Comparison of ENCODE assay signal across 13 cellular contexts in the genomic region with DNA sequence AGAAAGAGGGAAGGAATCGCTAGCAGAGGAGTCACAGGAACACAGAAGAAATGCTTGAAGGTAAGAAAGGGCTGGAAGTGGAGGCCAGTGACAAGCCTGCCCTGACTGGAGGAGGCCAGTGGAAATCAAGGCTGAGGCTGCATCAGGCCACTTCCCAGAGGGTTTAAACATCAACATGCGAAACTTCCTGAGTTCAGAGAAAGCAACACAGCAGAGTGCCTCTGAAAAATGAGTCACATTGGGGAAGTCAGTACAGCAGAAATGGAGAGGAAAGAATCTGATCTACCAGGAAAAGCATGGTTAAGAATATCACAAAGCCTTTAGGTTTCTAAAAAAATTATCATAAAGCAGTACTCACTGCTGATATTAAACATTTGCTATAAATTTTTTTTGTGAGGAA. TPM values are rescaled to one million over a fixed set of nuclear protein-coding genes. Genes with fewer than 3 reads are reported as not detected.
DNase-seq lines count a peak whose midpoint lies in the region; ATAC-seq, FAIRE-seq and TF ChIP-seq lines count a peak whose summit lies in the region.
"Had no signal": no experiment of that assay in that cellular context is flagged by ENCODE, and none has a peak within 500 bp of the region (broad histone marks: within the 10 kb centered on the region; RNA-seq: fewer than 3 reads in every experiment).

No MANE protein-coding gene starts in this region.

- FAIRE-seq in kidney (lab: Jason Lieb, UNC): no peak
- FAIRE-seq: GM12878, small intestine had no signal

- no peak overlapping the region for H3K27ac ChIP-seq in kidney (ENCODE audit: low read depth in 2 of 2, low read length in 2 of 2)

- intact Hi-C loops in activated CD4-positive, alpha-beta memory T cell treated with anti-CD3 and anti-CD28 coated beads for 36 hours (cut with micrococcal nuclease): no loop called here
- intact Hi-C loops in kidney (cut with DNase I): no loop called here

- no peaks in the 10 kb centered on the region for H3K27me3 Mint-ChIP-seq in activated naive CD4-positive, alpha-beta T cell treated with anti-CD3 and anti-CD28 coated beads, Interleukin-2, amount 10 ng/mL, durations not matched to agents 7 days and 5 days
- H3K27me3 Mint-ChIP-seq in activated CD4-positive, alpha-beta memory T cell treated with anti-CD3 and anti-CD28 coated beads for 36 hours: no peaks in the 10 kb centered on the region

- H3K4me3 Mint-ChIP-seq in activated naive CD4-positive, alpha-beta T cell treated with anti-CD3 and anti-CD28 coated beads, Interleukin-2, amount 10 ng/mL, durations not matched to agents 7 days and 5 days: no peak overlapping the region
- H3K4me3 Mint-ChIP-seq in activated CD4-positive, alpha-beta memory T cell treated with anti-CD3 and anti-CD28 coated beads for 36 hours: no peak overlapping the region

- peak; percentile 30 for ATAC-seq in stimulated activated naive CD8-positive, alpha-beta T cell treated with anti-CD3 and anti-CD28 coated beads, Interleukin-15, Interleukin-2, amounts not matched to agents 100 U/mL and 50 U/mL, for 24 hours
- ATAC-seq: GM12878 had no signal

- peak overlapping the region; percentile 88 for H3K27ac Mint-ChIP-seq in activated naive CD4-positive, alpha-beta T cell treated with anti-CD3 and anti-CD28 coated beads, Interleukin-2, amount 10 ng/mL, durations not matched to agents 7 days and 5 days
- H3K27ac Mint-ChIP-seq in activated CD4-positive, alpha-beta memory T cell treated with anti-CD3 and anti-CD28 coated beads for 36 hours: no peak overlapping the region

- H3K36me3 ChIP-seq in kidney (ENCODE audit: control insufficient read depth in 1 of 2, insufficient read depth in 2 of 2, low read length in 2 of 2): peaks cover 15 to 19% of the 10 kb centered on the region in 2 donors

- H3K9me3 ChIP-seq in kidney (ENCODE audit: control insufficient read depth in 1 of 2, low read length in 2 of 2): no peaks in the 10 kb centered on the region

- TF ChIP-seq CTCF in foreskin fibroblast (IDR thresholded peaks at IDR 0.05; ENCODE audit: low read depth, low read length) (no peak), kidney (IDR thresholded peaks at IDR 0.05; ENCODE audit: borderline replicate concordance, extremely low read depth, insufficient read depth) (no peak)

- DNase-seq in activated naive CD4-positive, alpha-beta T cell treated with anti-CD3 and anti-CD28 coated beads, Interleukin-2, amount 10 ng/mL, durations not matched to agents 7 days and 5 days: no peak
- no peak for DNase-seq in activated naive CD4-positive, alpha-beta T cell (lab: John Stamatoyannopoulos, UW)
- DNase-seq in activated CD4-positive, alpha-beta memory T cell treated with anti-CD3 and anti-CD28 coated beads for 36 hours: peak; percentile 20
- DNase-seq in foreskin fibroblast (peak; percentile 47 to 69), NCI-H187 (lab: John Stamatoyannopoulos, UW) (no peak), COLO829 (ENCODE audit: low spot score) (no peak), kidney (no peak)
- no peak for DNase-seq in stimulated activated naive CD8-positive, alpha-beta T cell treated with anti-CD3 and anti-CD28 coated beads, Interleukin-15, Interleukin-2, amounts not matched to agents 100 U/mL and 50 U/mL, for 24 hours
- DNase-seq: small intestine had no signal

- CTCF ChIA-PET in activated naive CD4-positive, alpha-beta T cell treated with anti-CD3 and anti-CD28 coated beads, Interleukin-2, amount 10 ng/mL, durations not matched to agents 7 days and 5 days (lab: Charles Lee): no interaction called here
- CTCF ChIA-PET in activated CD4-positive, alpha-beta memory T cell treated with anti-CD3 and anti-CD28 coated beads for 36 hours (lab: Charles Lee): no interaction called here

- H3K4me1 Mint-ChIP-seq in activated naive CD4-positive, alpha-beta T cell treated with anti-CD3 and anti-CD28 coated beads, Interleukin-2, amount 10 ng/mL, durations not matched to agents 7 days and 5 days: peaks cover 50% of the 10 kb centered on the region
- peaks cover 31% of the 10 kb centered on the region for H3K4me1 Mint-ChIP-seq in activated CD4-positive, alpha-beta memory T cell treated with anti-CD3 and anti-CD28 coated beads for 36 hours (ENCODE audit: low read depth)

- H3K4me3 ChIP-seq in foreskin fibroblast (ENCODE audit: low read depth in 1 of 2, low read length in 2 of 2) (no peak overlapping the region), kidney (ENCODE audit: low read length in 2 of 2) (no peak overlapping the region)
- H3K4me3 ChIP-seq: GM12878, lung had no signal

- no peaks in the 10 kb centered on the region for H3K9me3 Mint-ChIP-seq in activated naive CD4-positive, alpha-beta T cell treated with anti-CD3 and anti-CD28 coated beads, Interleukin-2, amount 10 ng/mL, durations not matched to agents 7 days and 5 days
- H3K9me3 Mint-ChIP-seq in activated CD4-positive, alpha-beta memory T cell treated with anti-CD3 and anti-CD28 coated beads for 36 hours: no peaks in the 10 kb centered on the region

- POLR2A ChIA-PET in activated CD4-positive, alpha-beta memory T cell treated with anti-CD3 and anti-CD28 coated beads for 36 hours (lab: Charles Lee): no interaction called here

- peaks cover 0 to 5% of the 10 kb centered on the region in 2 donors for H3K4me1 ChIP-seq in kidney (ENCODE audit: control insufficient read depth in 1 of 2, insufficient read depth in 1 of 2, low read depth in 1 of 2, low read length in 2 of 2)

- H3K9ac ChIP-seq in kidney (ENCODE audit: low read length in 2 of 2): no peak overlapping the region

- H3K36me3 Mint-ChIP-seq in activated naive CD4-positive, alpha-beta T cell treated with anti-CD3 and anti-CD28 coated beads, Interleukin-2, amount 10 ng/mL, durations not matched to agents 7 days and 5 days: peaks cover 53% of the 10 kb centered on the region
- H3K36me3 Mint-ChIP-seq in activated CD4-positive, alpha-beta memory T cell treated with anti-CD3 and anti-CD28 coated beads for 36 hours: peaks cover 36% of the 10 kb centered on the region

RNA-seq across cellular contexts. Expression of a gene that starts 23.3 kb away (rescaled TPM):
- 1 to 10 TPM; 7.3 to 7.6 TPM for total RNA-seq in activated CD4-positive, alpha-beta memory T cell treated with anti-CD3 and anti-CD28 coated beads for 36 hours
- total RNA-seq in kidney: 9.6 TPM
- 5.3 TPM for polyA plus RNA-seq in kidney (ENCODE audit: insufficient read depth, low read depth, low replicate concordance)

RNA-seq across cellular contexts. Expression of a gene that starts 36.0 kb away (rescaled TPM):
- 1 to 10 TPM; 6.6 to 7.5 TPM for total RNA-seq in activated CD4-positive, alpha-beta memory T cell treated with anti-CD3 and anti-CD28 coated beads for 36 hours
- total RNA-seq in kidney: 14.1 TPM
- 7.7 TPM for polyA plus RNA-seq in kidney (ENCODE audit: insufficient read depth, low read depth, low replicate concordance)

RNA-seq across cellular contexts. Expression of a gene that starts 41.5 kb away (rescaled TPM):
- total RNA-seq in activated CD4-positive, alpha-beta memory T cell treated with anti-CD3 and anti-CD28 coated beads for 36 hours: not detected
- total RNA-seq in kidney: not detected
- polyA plus RNA-seq in kidney (ENCODE audit: insufficient read depth, low read depth, low replicate concordance): not detected
- total RNA-seq: activated CD8-positive, alpha-beta memory T cell treated with anti-CD3 and anti-CD28 coated beads for 36 hours; GM12878; lung had no signal
- polyA plus RNA-seq: BJ, GM12878, lung, small intestine had no signal

RNA-seq across cellular contexts. Expression of a gene that starts 47.4 kb away (rescaled TPM):
- 10 to 100 TPM; 39.0 to 39.3 TPM for total RNA-seq in activated CD4-positive, alpha-beta memory T cell treated with anti-CD3 and anti-CD28 coated beads for 36 hours
- total RNA-seq in kidney: 17.6 TPM
- polyA plus RNA-seq in kidney (ENCODE audit: insufficient read depth, low read depth, low replicate concordance): 21.4 TPM

RNA-seq across cellular contexts. Expression of a gene that starts 54.7 kb away (rescaled TPM):
- total RNA-seq in activated CD4-positive, alpha-beta memory T cell treated with anti-CD3 and anti-CD28 coated beads for 36 hours: not detected
- total RNA-seq in kidney: not detected
- polyA plus RNA-seq in kidney (ENCODE audit: insufficient read depth, low read depth, low replicate concordance): not detected
- total RNA-seq: activated CD8-positive, alpha-beta memory T cell treated with anti-CD3 and anti-CD28 coated beads for 36 hours; GM12878; lung had no signal
- polyA plus RNA-seq: BJ, lung, small intestine had no signal

Comparison
In these comparisons a context has a peak if more than half of its experiments do, and no peak if none do; other contexts are left out.
1. DNase-seq: peak in activated CD4-positive, alpha-beta memory T cell treated with anti-CD3 and anti-CD28 coated beads for 36 hours (single experiment) and foreskin fibroblast (2 of 2); none in activated naive CD4-positive, alpha-beta T cell treated with anti-CD3 and anti-CD28 coated beads, Interleukin-2, amount 10 ng/mL, durations not matched to agents 7 days and 5 days (single experiment), activated naive CD4-positive, alpha-beta T cell (0 of 4), stimulated activated naive CD8-positive, alpha-beta T cell treated with anti-CD3 and anti-CD28 coated beads, Interleukin-15, Interleukin-2, amounts not matched to agents 100 U/mL and 50 U/mL, for 24 hours (single experiment), NCI-H187 (0 of 2), COLO829 (single experiment) and kidney (single experiment).